ENCODE assay signal across 1 cellular context in genomic region chr15:27714675-27715074, GRCh38.
TF ChIP-seq lines count a peak whose summit lies in the region.

No MANE protein-coding gene starts in this region.

TF ChIP-seq in WTC11, 78 proteins besides CTCF, POLR2A, EP300 and RAD21 (continued from another document):
- TF ChIP-seq ERG (CRISPR knock-in tag; IDR thresholded peaks at IDR 0.05) (no peak), ZNF512 (CRISPR knock-in tag; IDR thresholded peaks at IDR 0.05; ENCODE audit: borderline replicate concordance) (no peak), USF1 (CRISPR knock-in tag; IDR thresholded peaks at IDR 0.05) (no peak), MLX (CRISPR knock-in tag; IDR thresholded peaks at IDR 0.05) (no peak), IRF2 (CRISPR knock-in tag; IDR thresholded peaks at IDR 0.05; ENCODE audit: borderline replicate concordance, low read depth) (no peak)
